ENCODE assay signal across 14 cellular contexts in the genomic region with DNA sequence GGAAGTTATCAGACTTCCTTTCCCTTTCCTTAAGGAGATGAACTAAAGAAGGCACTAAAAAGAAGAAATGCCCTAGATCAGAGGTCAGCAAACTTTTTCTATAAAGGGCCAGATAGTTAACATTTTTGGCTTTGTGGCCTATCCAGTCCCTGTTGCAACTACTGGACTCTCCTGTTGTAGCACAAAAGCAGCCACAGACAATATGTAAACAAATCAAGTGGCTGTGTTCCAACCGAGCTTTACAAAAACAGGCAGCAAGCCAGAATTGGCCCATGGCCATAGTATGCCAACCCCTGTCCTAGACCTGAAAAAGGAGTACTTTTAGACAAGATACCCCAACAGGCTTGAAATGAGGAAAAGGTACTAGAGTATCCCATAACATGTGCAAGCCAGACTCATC. TPM values are rescaled to one million over a fixed set of nuclear protein-coding genes. Genes with fewer than 3 reads are reported as not detected.
A peak's percentile ranks its signal among the peaks of the same experiment; 100 is the strongest.
DNase-seq lines count a peak whose midpoint lies in the region; ATAC-seq and TF ChIP-seq lines count a peak whose summit lies in the region.
"Had no signal": no experiment of that assay in that cellular context is flagged by ENCODE, and none has a peak within 500 bp of the region (broad histone marks: within the 10 kb centered on the region; RNA-seq: fewer than 3 reads in every experiment).

No MANE protein-coding gene starts in this region.

- intact Hi-C loops in Calu3 (cut with micrococcal nuclease; ENCODE audit: unreplicated experiment), result loop anchor here (10.0 kb wide), 1 partner anchor 275 kb away; no protein-coding TSS in a partner anchor

- H3K9me3 Mint-ChIP-seq in Calu3 (ENCODE audit: low read depth, unreplicated experiment), result no peaks in the 10 kb centered on the region
- H3K9me3 Mint-ChIP-seq: activated T-helper 2 cell treated with anti-CD3 and anti-CD28 coated beads, Interferon-gamma antibody, Interleukin-2, Interleukin-4, amounts not matched to agents 10 μg/mL and 5 μg/mL and 100 μg/mL, durations not matched to agents 14 hours and 24 hours and 36 hours; CD4-positive, alpha-beta memory T cell had no signal

- DNase-seq in Calu3 (peak; percentile 35), NCI-H1092 (lab: John Stamatoyannopoulos, UW) (peak; percentile 44), left lobe of liver (ENCODE audit: low spot score) (peak; percentile 89), HT-29 (ENCODE audit: low spot score) (no peak)
- no peak for DNase-seq in stimulated activated CD8-positive, alpha-beta memory T cell treated with anti-CD3 and anti-CD28 coated beads, Interleukin-4, amount 100 ng/mL, for 48 hours
- DNase-seq: CD4-positive, alpha-beta memory T cell; foreskin keratinocyte; left cardiac atrium; OCI-M1 had no signal

- H3K27ac Mint-ChIP-seq in Calu3 (ENCODE audit: unreplicated experiment), result no peak overlapping the region
- H3K27ac Mint-ChIP-seq: activated T-helper 2 cell treated with anti-CD3 and anti-CD28 coated beads, Interferon-gamma antibody, Interleukin-2, Interleukin-4, amounts not matched to agents 10 μg/mL and 5 μg/mL and 100 μg/mL, durations not matched to agents 14 hours and 24 hours and 36 hours; CD4-positive, alpha-beta memory T cell had no signal

- peak overlapping the region; percentile 72 for H3K27ac ChIP-seq in VCaP
- H3K27ac ChIP-seq: foreskin keratinocyte, SJSA1 had no signal

- CTCF ChIA-PET in Calu3 (lab: Charles Lee), result interaction anchor here (0.5 to 1.7 kb wide), 3 partner anchors 20 to 828 kb away, joined by 3 to 5 read pairs (median 3); no protein-coding TSS in a partner anchor

- H3K4me1 Mint-ChIP-seq in Calu3 (ENCODE audit: low read depth, unreplicated experiment), result peaks cover 8% of the 10 kb centered on the region

- H3K36me3 Mint-ChIP-seq in Calu3 (ENCODE audit: insufficient read depth, unreplicated experiment), result no peaks in the 10 kb centered on the region

- no peak overlapping the region for H3K4me3 Mint-ChIP-seq in Calu3 (ENCODE audit: low read depth, unreplicated experiment)
- H3K4me3 Mint-ChIP-seq: CD4-positive, alpha-beta memory T cell had no signal

- no peak for TF ChIP-seq CTCF in Calu3 (IDR thresholded peaks at IDR 0.05; ENCODE audit: unreplicated experiment)
- TF ChIP-seq CTCF in VCaP (conservative IDR thresholded peaks at IDR 0.05), result no peak

- BruUV-seq in Calu3 (replicated peaks; lab: Mats Ljungman, UMichigan), result no TSS peak

- H3K27me3 Mint-ChIP-seq in Calu3 (ENCODE audit: unreplicated experiment), result no peaks in the 10 kb centered on the region
- H3K27me3 Mint-ChIP-seq: CD4-positive, alpha-beta memory T cell had no signal

- ATAC-seq in left lobe of liver (peak; percentile 93), GM18861 (IDR thresholded peaks at IDR 0.05; ENCODE audit: unreplicated experiment) (no peak), GM21526 (IDR thresholded peaks at IDR 0.05; ENCODE audit: low FRiP score, unreplicated experiment) (no peak)
- ATAC-seq: foreskin keratinocyte, left cardiac atrium had no signal

RNA-seq across cellular contexts. Expression of gene NHEJ1, which starts 10.9 kb away (rescaled TPM):
- total RNA-seq in Calu3 (2022), result 12.1 and 12.4 TPM in 2 replicates
- total RNA-seq in left lobe of liver, result 7.8 TPM
- 24.7 and 25.9 TPM in 2 replicates for total RNA-seq in HT-29 (2014; rRNA removed; shearing (Covaris generic))

RNA-seq across cellular contexts. Expression of gene SLC23A3, which starts 20.2 kb away (rescaled TPM):
- total RNA-seq in Calu3 (2022), result 4.4 and 6.0 TPM in 2 replicates
- total RNA-seq in left lobe of liver, result 2.8 TPM
- total RNA-seq in HT-29 (2014; rRNA removed; shearing (Covaris generic)), result 5.9 and 9.9 TPM in 2 replicates
- total RNA-seq: SJSA1 had no signal

RNA-seq across cellular contexts. Expression of gene CNPPD1, which starts 27.1 kb away (rescaled TPM):
- total RNA-seq in Calu3 (2022) (40.6 and 42.9 TPM in 2 replicates), left lobe of liver (31.2 TPM)
- 49.8 and 53.0 TPM in 2 replicates for total RNA-seq in HT-29 (2014; rRNA removed; shearing (Covaris generic))

RNA-seq across cellular contexts. Expression of gene RETREG2, which starts 28.4 kb away (rescaled TPM):
- total RNA-seq in Calu3 (2022) (67.9 and 69.7 TPM in 2 replicates), left lobe of liver (54.8 TPM)
- 78.5 and 83.9 TPM in 2 replicates for total RNA-seq in HT-29 (2014; rRNA removed; shearing (Covaris generic))

RNA-seq across cellular contexts. Expression of gene ZFAND2B, which starts 56.9 kb away (rescaled TPM):
- total RNA-seq in Calu3 (2022) (25.7 and 30.0 TPM in 2 replicates), left lobe of liver (28.6 TPM)
- 104 and 116 TPM in 2 replicates for total RNA-seq in HT-29 (2014; rRNA removed; shearing (Covaris generic))

Comparison
In these comparisons a context has a peak if more than half of its experiments do, and no peak if none do; other contexts are left out.
1. DNase-seq: peak in Calu3 (single experiment), NCI-H1092 (single experiment) and left lobe of liver (single experiment); none in HT-29 (single experiment) and stimulated activated CD8-positive, alpha-beta memory T cell treated with anti-CD3 and anti-CD28 coated beads, Interleukin-4, amount 100 ng/mL, for 48 hours (single experiment).